Comparison of ENCODE assay signal across 8 cellular contexts in the genomic region with DNA sequence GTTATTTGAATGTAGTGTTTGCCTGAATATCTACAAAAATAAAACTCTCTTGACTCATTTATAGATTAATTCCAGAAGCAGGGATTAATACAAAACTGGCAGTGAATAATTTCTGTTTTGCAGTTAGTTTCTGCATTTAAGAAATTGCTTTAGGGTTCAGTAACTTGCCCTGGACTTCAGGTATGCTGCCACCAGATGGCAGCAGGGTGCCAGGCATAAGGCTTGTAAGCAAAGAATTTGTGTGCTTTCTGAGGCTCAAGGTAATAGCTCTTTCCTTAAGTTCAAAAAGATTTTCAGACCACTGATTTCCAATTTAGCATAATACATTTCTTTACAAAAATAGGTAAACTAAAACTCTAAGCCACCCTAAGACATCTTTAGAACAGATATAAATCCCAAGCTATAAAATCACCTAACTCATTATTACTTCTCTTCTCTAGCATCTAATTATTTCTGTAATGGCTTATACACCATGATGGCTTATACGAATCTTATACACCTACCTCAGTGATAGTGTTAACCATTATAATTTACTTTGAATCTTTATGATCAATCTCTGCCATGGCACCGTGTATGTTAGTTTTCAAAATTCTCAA.
DNase-seq lines count a peak whose midpoint lies in the region; ATAC-seq and TF ChIP-seq lines count a peak whose summit lies in the region.

No MANE protein-coding gene starts in this region.

- H3K14ac ChIP-seq in neuronal stem cell (ENCODE audit: low read length): no peak overlapping the region

- no peak overlapping the region for H4K91ac ChIP-seq in neuronal stem cell (ENCODE audit: low read depth, low read length, poor library complexity)

- H3K27ac ChIP-seq in 22Rv1: no peak overlapping the region
- H3K27ac ChIP-seq in neuronal stem cell (replicated peaks; ENCODE audit: low read length): no peak overlapping the region
- H3K27ac ChIP-seq in uterus: no peak overlapping the region

- H2BK120ac ChIP-seq in neuronal stem cell (ENCODE audit: low read depth, low read length): no peak overlapping the region

- no peak overlapping the region for H3K9ac ChIP-seq in neuronal stem cell (ENCODE audit: low read depth, low read length, poor library complexity)

- H2BK15ac ChIP-seq in neuronal stem cell (ENCODE audit: low read length): no peak overlapping the region

- H3K36me3 ChIP-seq in neuronal stem cell (replicated peaks in 1 of 2; ENCODE audit: control insufficient read depth in 2 of 2, insufficient read depth in 2 of 2, low read length in 2 of 2) (no peaks in the 10 kb centered on the region), uterus (no peaks in the 10 kb centered on the region)

- no peak overlapping the region for H3K4me3 ChIP-seq in GM12875 (ENCODE audit: low read depth, low read length)
- H3K4me3 ChIP-seq in neuronal stem cell (ENCODE audit: low read length in 2 of 2): no peak overlapping the region
- no peak overlapping the region for H3K4me3 ChIP-seq in uterus

- no peaks in the 10 kb centered on the region for H3K79me1 ChIP-seq in neuronal stem cell (ENCODE audit: low read depth, low read length)

- H2BK5ac ChIP-seq in neuronal stem cell (ENCODE audit: low read length): no peak overlapping the region

- H2AK5ac ChIP-seq in neuronal stem cell (ENCODE audit: low read depth, low read length): no peak overlapping the region

- intact Hi-C loops in uterus (cut with DNase I; ENCODE audit: low total_unique reads): no loop called here

- ATAC-seq in HG03342 (IDR thresholded peaks at IDR 0.05; ENCODE audit: unreplicated experiment): peak; percentile 86

- WGBS in neuronal stem cell (ENCODE audit: extremely low coverage in 2 of 2, insufficient read length in 2 of 2, insufficient replicate concordance in 1 of 2), 2 donors: no CpG with 5 or more reads among the region's 2 CpGs

- TF ChIP-seq CTCF in 22Rv1 (IDR thresholded peaks at IDR 0.05) (peak; percentile 100), GM12875 (IDR thresholded peaks at IDR 0.05; ENCODE audit: borderline replicate concordance, insufficient read depth, low read depth, low read length) (peak; percentile 78), uterus (IDR thresholded peaks at IDR 0.05) (peak; percentile 55 to 78 (median 60))

- no peak overlapping the region for H2BK12ac ChIP-seq in neuronal stem cell (ENCODE audit: low read length)

- no peak for TF ChIP-seq POLR2A in uterus (IDR thresholded peaks at IDR 0.05)

- H2AFZ ChIP-seq in neuronal stem cell (ENCODE audit: low read length): no peak overlapping the region

- peaks cover 1 to 8% of the 10 kb centered on the region in 2 donors for H3K9me3 ChIP-seq in neuronal stem cell (replicated peaks in 1 of 2; ENCODE audit: control insufficient read depth in 2 of 2, insufficient read depth in 1 of 2, low read depth in 1 of 2, low read length in 2 of 2)
- no peaks in the 10 kb centered on the region for H3K9me3 ChIP-seq in uterus

- no peak overlapping the region for H3K4me2 ChIP-seq in neuronal stem cell (ENCODE audit: insufficient read depth, low read length, poor library complexity, severe bottlenecking)

- no peak overlapping the region for H3K23ac ChIP-seq in neuronal stem cell (ENCODE audit: low read depth, low read length, poor library complexity)

- H3K18ac ChIP-seq in neuronal stem cell (ENCODE audit: low read length): no peak overlapping the region

- H3K4ac ChIP-seq in neuronal stem cell (ENCODE audit: low read length): no peak overlapping the region

- DNase-seq in NCI-H69 (lab: John Stamatoyannopoulos, UW) (peak; percentile 75), fibroblast of peridontal ligament (ENCODE audit: extremely low read depth) (peak; percentile 63), neuronal stem cell (ENCODE audit: low spot score) (peak; percentile 71), uterus (peak; percentile 15 to 47)
- DNase-seq in activated CD8-positive, alpha-beta memory T cell treated with anti-CD3 and anti-CD28 coated beads for 24 hours: peak; percentile 62

- H4K8ac ChIP-seq in neuronal stem cell (ENCODE audit: low read depth, low read length): no peak overlapping the region

- H3K4me1 ChIP-seq in neuronal stem cell (ENCODE audit: control insufficient read depth in 2 of 2, insufficient read depth in 1 of 2, low read depth in 1 of 2, low read length in 2 of 2): peaks cover 0 to 3% of the 10 kb centered on the region in 2 donors
- no peaks in the 10 kb centered on the region for H3K4me1 ChIP-seq in uterus

- H3K27me3 ChIP-seq in neuronal stem cell (ENCODE audit: control insufficient read depth in 3 of 3, insufficient read depth in 3 of 3, low read depth in 1 of 3, low read length in 3 of 3) (no peaks in the 10 kb centered on the region), uterus (no peaks in the 10 kb centered on the region)
